ENCODE assay signal across 1 cellular context in genomic region chr5:168424506-168425298, GRCh38.
A peak's percentile ranks its signal among the peaks of the same experiment; 100 is the strongest.
TF ChIP-seq lines count a peak whose summit lies in the region.

No MANE protein-coding gene starts in this region.

TF ChIP-seq in SK-N-SH, 30 proteins besides CTCF, POLR2A, EP300 and RAD21 (continued from another document):
- TF ChIP-seq, protein P1, sequence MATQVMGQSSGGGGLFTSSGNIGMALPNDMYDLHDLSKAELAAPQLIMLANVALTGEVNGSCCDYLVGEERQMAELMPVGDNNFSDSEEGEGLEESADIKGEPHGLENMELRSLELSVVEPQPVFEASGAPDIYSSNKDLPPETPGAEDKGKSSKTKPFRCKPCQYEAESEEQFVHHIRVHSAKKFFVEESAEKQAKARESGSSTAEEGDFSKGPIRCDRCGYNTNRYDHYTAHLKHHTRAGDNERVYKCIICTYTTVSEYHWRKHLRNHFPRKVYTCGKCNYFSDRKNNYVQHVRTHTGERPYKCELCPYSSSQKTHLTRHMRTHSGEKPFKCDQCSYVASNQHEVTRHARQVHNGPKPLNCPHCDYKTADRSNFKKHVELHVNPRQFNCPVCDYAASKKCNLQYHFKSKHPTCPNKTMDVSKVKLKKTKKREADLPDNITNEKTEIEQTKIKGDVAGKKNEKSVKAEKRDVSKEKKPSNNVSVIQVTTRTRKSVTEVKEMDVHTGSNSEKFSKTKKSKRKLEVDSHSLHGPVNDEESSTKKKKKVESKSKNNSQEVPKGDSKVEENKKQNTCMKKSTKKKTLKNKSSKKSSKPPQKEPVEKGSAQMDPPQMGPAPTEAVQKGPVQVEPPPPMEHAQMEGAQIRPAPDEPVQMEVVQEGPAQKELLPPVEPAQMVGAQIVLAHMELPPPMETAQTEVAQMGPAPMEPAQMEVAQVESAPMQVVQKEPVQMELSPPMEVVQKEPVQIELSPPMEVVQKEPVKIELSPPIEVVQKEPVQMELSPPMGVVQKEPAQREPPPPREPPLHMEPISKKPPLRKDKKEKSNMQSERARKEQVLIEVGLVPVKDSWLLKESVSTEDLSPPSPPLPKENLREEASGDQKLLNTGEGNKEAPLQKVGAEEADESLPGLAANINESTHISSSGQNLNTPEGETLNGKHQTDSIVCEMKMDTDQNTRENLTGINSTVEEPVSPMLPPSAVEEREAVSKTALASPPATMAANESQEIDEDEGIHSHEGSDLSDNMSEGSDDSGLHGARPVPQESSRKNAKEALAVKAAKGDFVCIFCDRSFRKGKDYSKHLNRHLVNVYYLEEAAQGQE (IDR thresholded peaks at IDR 0.05; ENCODE audit: low read depth, low read length), result no peak
- no peak for TF ChIP-seq EZH2phosphoT487 (IDR thresholded peaks at IDR 0.05; ENCODE audit: borderline replicate concordance, low read depth)
- no peak for TF ChIP-seq GABPA (IDR thresholded peaks at IDR 0.05; ENCODE audit: low read depth)
- TF ChIP-seq, protein P2, sequence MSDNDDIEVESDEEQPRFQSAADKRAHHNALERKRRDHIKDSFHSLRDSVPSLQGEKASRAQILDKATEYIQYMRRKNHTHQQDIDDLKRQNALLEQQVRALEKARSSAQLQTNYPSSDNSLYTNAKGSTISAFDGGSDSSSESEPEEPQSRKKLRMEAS (IDR thresholded peaks at IDR 0.05; ENCODE audit: low read depth), result no peak
- no peak for TF ChIP-seq IRF3 (IDR thresholded peaks at IDR 0.05; ENCODE audit: low read depth, low read length)
- no peak for TF ChIP-seq MXI1 (IDR thresholded peaks at IDR 0.05; ENCODE audit: low read depth, low read length)
- TF ChIP-seq NRF1 (IDR thresholded peaks at IDR 0.05; ENCODE audit: low read depth, low read length), result no peak
- no peak for TF ChIP-seq ELF1 (IDR thresholded peaks at IDR 0.05)
- TF ChIP-seq, protein P3, sequence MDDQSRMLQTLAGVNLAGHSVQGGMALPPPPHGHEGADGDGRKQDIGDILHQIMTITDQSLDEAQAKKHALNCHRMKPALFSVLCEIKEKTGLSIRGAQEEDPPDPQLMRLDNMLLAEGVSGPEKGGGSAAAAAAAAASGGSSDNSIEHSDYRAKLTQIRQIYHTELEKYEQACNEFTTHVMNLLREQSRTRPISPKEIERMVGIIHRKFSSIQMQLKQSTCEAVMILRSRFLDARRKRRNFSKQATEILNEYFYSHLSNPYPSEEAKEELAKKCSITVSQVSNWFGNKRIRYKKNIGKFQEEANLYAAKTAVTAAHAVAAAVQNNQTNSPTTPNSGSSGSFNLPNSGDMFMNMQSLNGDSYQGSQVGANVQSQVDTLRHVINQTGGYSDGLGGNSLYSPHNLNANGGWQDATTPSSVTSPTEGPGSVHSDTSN (IDR thresholded peaks at IDR 0.05), result peak; percentile 69
- TF ChIP-seq FOXM1 (IDR thresholded peaks at IDR 0.05; ENCODE audit: low read depth), result no peak
- TF ChIP-seq TCF12 (IDR thresholded peaks at IDR 0.05), result peak; percentile 48; the same call in 1 of the 2 replicates
- no peak for TF ChIP-seq CHD2 (IDR thresholded peaks at IDR 0.05; ENCODE audit: low read length, partially characterized antibody)
- TF ChIP-seq, protein P4, sequence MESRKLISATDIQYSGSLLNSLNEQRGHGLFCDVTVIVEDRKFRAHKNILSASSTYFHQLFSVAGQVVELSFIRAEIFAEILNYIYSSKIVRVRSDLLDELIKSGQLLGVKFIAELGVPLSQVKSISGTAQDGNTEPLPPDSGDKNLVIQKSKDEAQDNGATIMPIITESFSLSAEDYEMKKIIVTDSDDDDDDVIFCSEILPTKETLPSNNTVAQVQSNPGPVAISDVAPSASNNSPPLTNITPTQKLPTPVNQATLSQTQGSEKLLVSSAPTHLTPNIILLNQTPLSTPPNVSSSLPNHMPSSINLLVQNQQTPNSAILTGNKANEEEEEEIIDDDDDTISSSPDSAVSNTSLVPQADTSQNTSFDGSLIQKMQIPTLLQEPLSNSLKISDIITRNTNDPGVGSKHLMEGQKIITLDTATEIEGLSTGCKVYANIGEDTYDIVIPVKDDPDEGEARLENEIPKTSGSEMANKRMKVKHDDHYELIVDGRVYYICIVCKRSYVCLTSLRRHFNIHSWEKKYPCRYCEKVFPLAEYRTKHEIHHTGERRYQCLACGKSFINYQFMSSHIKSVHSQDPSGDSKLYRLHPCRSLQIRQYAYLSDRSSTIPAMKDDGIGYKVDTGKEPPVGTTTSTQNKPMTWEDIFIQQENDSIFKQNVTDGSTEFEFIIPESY (IDR thresholded peaks at IDR 0.05; ENCODE audit: borderline replicate concordance, low read depth), result no peak
- peak; percentile 33; the same call in 1 of the 2 replicates for TF ChIP-seq JUND (IDR thresholded peaks at IDR 0.05)
- peak; percentile 19; the same call in 1 of the 2 replicates for TF ChIP-seq USF1 (IDR thresholded peaks at IDR 0.05; ENCODE audit: borderline replicate concordance, low read depth)
- TF ChIP-seq, protein P5, sequence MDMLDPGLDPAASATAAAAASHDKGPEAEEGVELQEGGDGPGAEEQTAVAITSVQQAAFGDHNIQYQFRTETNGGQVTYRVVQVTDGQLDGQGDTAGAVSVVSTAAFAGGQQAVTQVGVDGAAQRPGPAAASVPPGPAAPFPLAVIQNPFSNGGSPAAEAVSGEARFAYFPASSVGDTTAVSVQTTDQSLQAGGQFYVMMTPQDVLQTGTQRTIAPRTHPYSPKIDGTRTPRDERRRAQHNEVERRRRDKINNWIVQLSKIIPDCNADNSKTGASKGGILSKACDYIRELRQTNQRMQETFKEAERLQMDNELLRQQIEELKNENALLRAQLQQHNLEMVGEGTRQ (IDR thresholded peaks at IDR 0.05; ENCODE audit: borderline replicate concordance, low read depth, low read length), result no peak
- no peak for TF ChIP-seq SMC3 (IDR thresholded peaks at IDR 0.05; ENCODE audit: low read depth, low read length)
- TF ChIP-seq GATA2 (CRISPR knock-in tag; IDR thresholded peaks at IDR 0.05), result no peak
- TF ChIP-seq POLR2AphosphoS5 (IDR thresholded peaks at IDR 0.05; ENCODE audit: low read depth, low read length), result no peak
- no peak for TF ChIP-seq YY1 (IDR thresholded peaks at IDR 0.05; ENCODE audit: low read depth)
- TF ChIP-seq SIN3A (IDR thresholded peaks at IDR 0.05; ENCODE audit: borderline replicate concordance, low read depth, low read length), result no peak
- TF ChIP-seq RFX5 (IDR thresholded peaks at IDR 0.05; ENCODE audit: low read length), result no peak
